In genomic region chr2:110475627-110476359, GRCh38 we compare ENCODE assay signal across 1 cellular context. TPM values are rescaled to one million over a fixed set of nuclear protein-coding genes. Genes with fewer than 3 reads are reported as not detected.
"Had no signal": no experiment of that assay in that cellular context is flagged by ENCODE, and none has a peak within 500 bp of the region (broad histone marks: within the 10 kb centered on the region; RNA-seq: fewer than 3 reads in every experiment).

No MANE protein-coding gene starts in this region.

RNA-seq across cellular contexts. Expression of gene LIMS4, which starts 3.2 kb away (rescaled TPM):
- total RNA-seq: activated CD4-positive, alpha-beta T cell treated with anti-CD3 and anti-CD28 coated beads, Interleukin-2, amount 10 ng/mL, durations not matched to agents 7 days and 5 days had no signal
